Comparison of ENCODE assay signal across 8 cellular contexts in genomic region chr6:122726649-122727048, GRCh38. TPM values are rescaled to one million over a fixed set of nuclear protein-coding genes. Genes with fewer than 3 reads are reported as not detected.
A peak's percentile ranks its signal among the peaks of the same experiment; 100 is the strongest.
DNase-seq lines count a peak whose midpoint lies in the region; ATAC-seq and TF ChIP-seq lines count a peak whose summit lies in the region.

No MANE protein-coding gene starts in this region.

- DNase-seq in Caki2 (ENCODE audit: low read depth) = peak; percentile 19
- DNase-seq in HEK293T (ENCODE audit: extremely low spot score) = peak; percentile 31
- peak; percentile 2 for DNase-seq in SK-N-SH
- no peak for DNase-seq in kidney epithelial cell (ENCODE audit: low read depth)
- no peak for DNase-seq in activated CD4-positive, alpha-beta T cell treated with anti-CD3 and anti-CD28 coated beads for 48 hours
- DNase-seq in vagina (ENCODE audit: extremely low spot score in 2 of 2) = no peak
- DNase-seq in NCI-H1048 (lab: John Stamatoyannopoulos, UW) = no peak

- intact Hi-C loops in vagina (cut with DNase I) = no loop called here

- no peak for TF ChIP-seq POLR2A in gastroesophageal sphincter (IDR thresholded peaks at IDR 0.05)
- no peak for TF ChIP-seq POLR2A in vagina (IDR thresholded peaks at IDR 0.05)

- no peaks in the 10 kb centered on the region for H4K20me1 ChIP-seq in SK-N-SH (ENCODE audit: insufficient read depth)

- in situ Hi-C loops in Caki2 (cut with HindIII; ENCODE audit: low pct_unique_long_range_greater_than_20kb, low sequenced_read_pairs) = no loop called here

- TF ChIP-seq EP300 in SK-N-SH (IDR thresholded peaks at IDR 0.05; ENCODE audit: borderline replicate concordance in 1 of 2, low read depth in 1 of 2, low read length in 1 of 2) (no peak), gastroesophageal sphincter (IDR thresholded peaks at IDR 0.05) (no peak)

- POLR2A ChIA-PET in HEK293T (lab: Yijun Ruan, JAX) (interaction anchor here (1.2 kb wide), 1 partner anchor 63 kb away, joined by 4 read pairs; the partner anchor contains the start of gene SMPDL3A), SK-N-SH (lab: Yijun Ruan, JAX) (no interaction called here)

- CTCF ChIA-PET in HEK293T (lab: Yijun Ruan, JAX) = interaction anchor here (0.6 to 8.1 kb wide), 4 partner anchors 13 to 235 kb away, joined by 3 to 87 read pairs (median 6); no protein-coding TSS in a partner anchor
- CTCF ChIA-PET in SK-N-SH (lab: Yijun Ruan, JAX) = interaction anchor here (0.7 to 1.5 kb wide), 4 partner anchors 64 to 143 kb away, joined by 3 to 5 read pairs (median 4); no protein-coding TSS in a partner anchor

- no peak overlapping the region for H3K4me3 ChIP-seq in SK-N-SH (ENCODE audit: low read depth in 2 of 2, low read length in 1 of 2)
- no peak overlapping the region for H3K4me3 ChIP-seq in kidney epithelial cell (ENCODE audit: low read depth, low read length)
- H3K4me3 ChIP-seq in gastroesophageal sphincter = no peak overlapping the region
- no peak overlapping the region for H3K4me3 ChIP-seq in vagina

- no peak overlapping the region for H3K4me2 ChIP-seq in SK-N-SH

- no peaks in the 10 kb centered on the region for H3K9me2 ChIP-seq in SK-N-SH

- ATAC-seq in gastroesophageal sphincter = no peak

- no peaks in the 10 kb centered on the region for H3K79me2 ChIP-seq in SK-N-SH (ENCODE audit: insufficient read depth)

- no peak overlapping the region for H3K9ac ChIP-seq in SK-N-SH

- H3K27ac ChIP-seq in SK-N-SH (ENCODE audit: low read depth in 2 of 2, low read length in 1 of 2) (no peak overlapping the region), gastroesophageal sphincter (no peak overlapping the region), vagina (no peak overlapping the region)

- no peaks in the 10 kb centered on the region for H3F3A ChIP-seq in SK-N-SH (replicated peaks; ENCODE audit: insufficient read depth)

- H2AFZ ChIP-seq in SK-N-SH (ENCODE audit: low read depth) = no peak overlapping the region

- TF ChIP-seq RAD21 in SK-N-SH (IDR thresholded peaks at IDR 0.05; ENCODE audit: low read length) = peak; percentile 36

- H3K9me3 ChIP-seq in SK-N-SH (no peaks in the 10 kb centered on the region), gastroesophageal sphincter (no peaks in the 10 kb centered on the region), vagina (no peaks in the 10 kb centered on the region)

- no peaks in the 10 kb centered on the region for H3K36me3 ChIP-seq in SK-N-SH (replicated peaks in 1 of 2; ENCODE audit: control insufficient read depth in 1 of 2, insufficient read depth in 2 of 2, low read length in 1 of 2)
- no peaks in the 10 kb centered on the region for H3K36me3 ChIP-seq in kidney epithelial cell (ENCODE audit: control insufficient read depth, insufficient read depth, low read length)
- no peaks in the 10 kb centered on the region for H3K36me3 ChIP-seq in gastroesophageal sphincter
- no peaks in the 10 kb centered on the region for H3K36me3 ChIP-seq in vagina

- TF ChIP-seq CTCF in SK-N-SH (IDR thresholded peaks at IDR 0.05) = peak; percentile 62
- peak; percentile 75 for TF ChIP-seq CTCF in kidney epithelial cell (IDR thresholded peaks at IDR 0.05; ENCODE audit: insufficient read depth, low read length, poor library complexity, severe bottlenecking)
- no peak for TF ChIP-seq CTCF in gastroesophageal sphincter (IDR thresholded peaks at IDR 0.05)
- TF ChIP-seq CTCF in vagina (IDR thresholded peaks at IDR 0.05) = no peak

- 79% methylated on average over 2 of the region's 2 CpGs for WGBS in SK-N-SH (ENCODE audit: low lambda C conversion rate)
- WGBS in gastroesophageal sphincter (ENCODE audit: low coverage in 1 of 2), 2 donors = 16 to 20% methylated on average over 1 to 2 of the region's 2 CpGs

- H3K27me3 ChIP-seq in SK-N-SH (ENCODE audit: insufficient read depth) = peaks cover 18% of the 10 kb centered on the region; the same call in 1 of the 2 replicates
- H3K27me3 ChIP-seq in kidney epithelial cell (ENCODE audit: control insufficient read depth, insufficient read depth, low read length) = no peaks in the 10 kb centered on the region
- peaks cover 13% of the 10 kb centered on the region for H3K27me3 ChIP-seq in gastroesophageal sphincter
- no peaks in the 10 kb centered on the region for H3K27me3 ChIP-seq in vagina

- H3K4me1 ChIP-seq in SK-N-SH (ENCODE audit: control insufficient read depth in 1 of 2, insufficient read depth in 2 of 2, low read depth in 1 of 2, low read length in 1 of 2) (no peaks in the 10 kb centered on the region), gastroesophageal sphincter (no peaks in the 10 kb centered on the region), vagina (no peaks in the 10 kb centered on the region)

TF ChIP-seq in HEK293T, 16 proteins besides CTCF, POLR2A, EP300 and RAD21:
- no peak for TF ChIP-seq LEF1 (IDR thresholded peaks at IDR 0.05; ENCODE audit: borderline replicate concordance)
- TF ChIP-seq ZNF384 (IDR thresholded peaks at IDR 0.05) = no peak
- no peak for TF ChIP-seq SP1 (IDR thresholded peaks at IDR 0.05)
- TF ChIP-seq TARDBP (IDR thresholded peaks at IDR 0.05) = no peak
- no peak for TF ChIP-seq HDGF (IDR thresholded peaks at IDR 0.05; ENCODE audit: borderline replicate concordance)
- no peak for TF ChIP-seq ELF4 (IDR thresholded peaks at IDR 0.05)
- no peak for TF ChIP-seq FOXM1 (IDR thresholded peaks at IDR 0.05; ENCODE audit: borderline replicate concordance)
- no peak for TF ChIP-seq BHLHE40 (IDR thresholded peaks at IDR 0.05; ENCODE audit: borderline replicate concordance)
- no peak for TF ChIP-seq FOXK2 (IDR thresholded peaks at IDR 0.05)
- TF ChIP-seq SUZ12 (IDR thresholded peaks at IDR 0.05) = no peak
- no peak for TF ChIP-seq FOXA1 (IDR thresholded peaks at IDR 0.05)
- no peak for TF ChIP-seq ARNT (IDR thresholded peaks at IDR 0.05)
- no peak for TF ChIP-seq L3MBTL2 (conservative IDR thresholded peaks at IDR 0.05)
- TF ChIP-seq PKNOX1 (IDR thresholded peaks at IDR 0.05) = no peak
- no peak for TF ChIP-seq NFRKB (IDR thresholded peaks at IDR 0.05)
- TF ChIP-seq CTBP1 (IDR thresholded peaks at IDR 0.05; ENCODE audit: borderline replicate concordance) = no peak

TF ChIP-seq in SK-N-SH, 30 proteins besides CTCF, POLR2A, EP300 and RAD21:
- TF ChIP-seq USF1 (IDR thresholded peaks at IDR 0.05; ENCODE audit: borderline replicate concordance, low read depth) (no peak), RCOR1 (IDR thresholded peaks at IDR 0.05; ENCODE audit: low read length) (no peak), SMC3 (IDR thresholded peaks at IDR 0.05; ENCODE audit: low read depth, low read length) (peak; percentile 21; the same call in 1 of the 2 replicates)
TF ChIP-seq in SK-N-SH: peak in this region for 1.

RNA-seq across cellular contexts. Expression of gene FABP7, which starts 52.9 kb away (rescaled TPM):
- total RNA-seq in Caki2 (2014; rRNA removed; shearing (Covaris generic); ENCODE audit: low replicate concordance) = 0.43 and 0.54 TPM in 2 replicates
- polyA plus RNA-seq in SK-N-SH (2012; rRNA removed) = not detected in 2 replicates
- polyA plus RNA-seq in SK-N-SH (2012; cell fraction: cytosol; rRNA removed) = not detected in 2 replicates
- not detected in 2 replicates for polyA plus RNA-seq in SK-N-SH (2012; cell fraction: nucleus; rRNA removed)
- total RNA-seq in kidney epithelial cell = not detected in 2 replicates
- under 1 TPM in 1 of 4 donors, not detected in 3; 0.15 TPM for total RNA-seq in gastroesophageal sphincter
- not detected for total RNA-seq in vagina

Comparison
In these comparisons a context has a peak if more than half of its experiments do, and no peak if none do; other contexts are left out.
1. DNase-seq: peak in Caki2 (single experiment), HEK293T (single experiment) and SK-N-SH (single experiment); none in kidney epithelial cell (single experiment), activated CD4-positive, alpha-beta T cell treated with anti-CD3 and anti-CD28 coated beads for 48 hours (single experiment), vagina (0 of 2) and NCI-H1048 (single experiment).
2. CTCF ChIP-seq: peak in SK-N-SH (single experiment) and kidney epithelial cell (single experiment); none in gastroesophageal sphincter (0 of 4) and vagina (0 of 3).